ENCODE assay signal across 13 cellular contexts in the genomic region with DNA sequence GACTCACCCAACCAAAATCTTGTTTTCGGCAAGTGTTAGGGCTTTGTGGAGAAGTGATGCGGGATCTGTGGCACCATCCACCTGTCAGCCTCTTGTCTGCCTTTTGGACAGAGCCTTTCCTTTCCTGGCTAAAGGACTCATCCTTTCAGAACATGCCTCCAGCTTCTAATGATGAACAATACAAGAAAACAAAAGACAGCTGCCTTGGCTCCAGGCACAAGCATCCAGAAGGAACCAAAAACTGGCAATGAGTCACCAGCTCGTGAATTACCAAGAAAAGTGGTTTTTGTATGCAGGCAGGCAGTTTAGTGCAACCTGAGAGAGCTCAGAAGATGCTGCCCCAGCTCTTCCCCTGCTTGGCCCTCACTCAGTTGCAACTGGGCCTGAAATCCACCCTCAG.
A peak's percentile ranks its signal among the peaks of the same experiment; 100 is the strongest.
DNase-seq lines count a peak whose midpoint lies in the region; ATAC-seq, FAIRE-seq and TF ChIP-seq lines count a peak whose summit lies in the region.
"Had no signal": no experiment of that assay in that cellular context is flagged by ENCODE, and none has a peak within 500 bp of the region (broad histone marks: within the 10 kb centered on the region; RNA-seq: fewer than 3 reads in every experiment).

No MANE protein-coding gene starts in this region.

- TF ChIP-seq EP300 in tibial nerve (IDR thresholded peaks at IDR 0.05) = no peak

- WGBS in tibial nerve, 2 donors = 82 to 83% methylated on average over 3 of the region's 3 CpGs

- no peak for DNase-seq in stimulated activated naive CD8-positive, alpha-beta T cell treated with anti-CD3 and anti-CD28 coated beads, Interleukin-15, amount 100 ng/mL, for 72 hours
- DNase-seq in stimulated activated naive CD8-positive, alpha-beta T cell treated with anti-CD3 and anti-CD28 coated beads, Interleukin-15, Interleukin-2, amounts not matched to agents 100 U/mL and 50 U/mL, for 24 hours = no peak
- peak; percentile 59 for DNase-seq in fibroblast of villous mesenchyme (ENCODE audit: low read depth)
- DNase-seq in tibial nerve (ENCODE audit: low spot score in 2 of 2) = no peak
- no peak for DNase-seq in GM12892 (ENCODE audit: insufficient read length)
- DNase-seq in effector memory CD8-positive, alpha-beta T cell = no peak
- DNase-seq: left lung, NCI-H1417, pancreas had no signal

- no peaks in the 10 kb centered on the region for H3K36me3 ChIP-seq in tibial nerve
- H3K36me3 ChIP-seq: esophagus muscularis mucosa, left lung, pancreas had no signal

- H3K9me3 ChIP-seq in tibial nerve = no peaks in the 10 kb centered on the region
- H3K9me3 ChIP-seq: esophagus muscularis mucosa, left lung, pancreas had no signal

- peaks cover 4% of the 10 kb centered on the region for H3K27me3 Mint-ChIP-seq in stimulated activated naive CD8-positive, alpha-beta T cell treated with anti-CD3 and anti-CD28 coated beads, Interleukin-15, amount 100 ng/mL, for 72 hours
- no peaks in the 10 kb centered on the region for H3K27me3 Mint-ChIP-seq in effector memory CD8-positive, alpha-beta T cell

- H3K4me3 ChIP-seq in fibroblast of villous mesenchyme (ENCODE audit: low read depth, low read length) (no peak overlapping the region), tibial nerve (no peak overlapping the region)
- H3K4me3 ChIP-seq: esophagus muscularis mucosa, left lung, pancreas had no signal

- H3K4me1 ChIP-seq in tibial nerve = peaks cover 0 to 2% (median 0%) of the 10 kb centered on the region in 4 donors

- peak; percentile 39 for ATAC-seq in stimulated activated naive CD8-positive, alpha-beta T cell treated with anti-CD3 and anti-CD28 coated beads, Interleukin-15, amount 100 ng/mL, for 72 hours
- no peak for ATAC-seq in stimulated activated naive CD8-positive, alpha-beta T cell treated with anti-CD3 and anti-CD28 coated beads, Interleukin-15, Interleukin-2, amounts not matched to agents 100 U/mL and 50 U/mL, for 24 hours
- ATAC-seq in SK-N-SH treated with all-trans-retinoic acid at 6 μM for 48 hours (peak; percentile 61), GM18909 (IDR thresholded peaks at IDR 0.05; ENCODE audit: poor library complexity, unreplicated experiment) (no peak)
- ATAC-seq in effector memory CD8-positive, alpha-beta T cell (replicated peaks) = no peak
- ATAC-seq: left lung, pancreas had no signal

- H3K4me3 Mint-ChIP-seq in stimulated activated naive CD8-positive, alpha-beta T cell treated with anti-CD3 and anti-CD28 coated beads, Interleukin-15, amount 100 ng/mL, for 72 hours = no peak overlapping the region
- H3K4me3 Mint-ChIP-seq in effector memory CD8-positive, alpha-beta T cell = no peak overlapping the region
- H3K4me3 Mint-ChIP-seq: brain had no signal

- FAIRE-seq in GM12892 (lab: Jason Lieb, UNC) = no peak
- FAIRE-seq: pancreas had no signal

- no peak for TF ChIP-seq CTCF in fibroblast of villous mesenchyme (IDR thresholded peaks at IDR 0.05; ENCODE audit: insufficient read depth, low read depth, low read length)
- no peak for TF ChIP-seq CTCF in tibial nerve (IDR thresholded peaks at IDR 0.05)

- H3K27ac Mint-ChIP-seq in stimulated activated naive CD8-positive, alpha-beta T cell treated with anti-CD3 and anti-CD28 coated beads, Interleukin-15, amount 100 ng/mL, for 72 hours = no peak overlapping the region
- no peak overlapping the region for H3K27ac Mint-ChIP-seq in effector memory CD8-positive, alpha-beta T cell
- H3K27ac Mint-ChIP-seq: brain had no signal

- H3K9me3 Mint-ChIP-seq in stimulated activated naive CD8-positive, alpha-beta T cell treated with anti-CD3 and anti-CD28 coated beads, Interleukin-15, amount 100 ng/mL, for 72 hours = peaks cover 5 to 7% of the 10 kb centered on the region in 2 donors
- H3K9me3 Mint-ChIP-seq in effector memory CD8-positive, alpha-beta T cell = no peaks in the 10 kb centered on the region

- peak overlapping the region in 1 of 4 donors; percentile 1 for H3K27ac ChIP-seq in tibial nerve
- H3K27ac ChIP-seq: esophagus muscularis mucosa, pancreas had no signal

- TF ChIP-seq POLR2A in tibial nerve (IDR thresholded peaks at IDR 0.05) = no peak
- TF ChIP-seq POLR2A in GM12892 (IDR thresholded peaks at IDR 0.05; ENCODE audit: low read depth, low read length) = no peak

- no peaks in the 10 kb centered on the region for H3K36me3 Mint-ChIP-seq in effector memory CD8-positive, alpha-beta T cell (ENCODE audit: insufficient read depth)
- H3K36me3 Mint-ChIP-seq: brain had no signal

- H3K4me1 Mint-ChIP-seq in stimulated activated naive CD8-positive, alpha-beta T cell treated with anti-CD3 and anti-CD28 coated beads, Interleukin-15, amount 100 ng/mL, for 72 hours = peaks cover 38% of the 10 kb centered on the region
- no peaks in the 10 kb centered on the region for H3K4me1 Mint-ChIP-seq in effector memory CD8-positive, alpha-beta T cell (ENCODE audit: low read depth in 2 of 2)
- H3K4me1 Mint-ChIP-seq: brain had no signal

- H3K27me3 ChIP-seq in tibial nerve = no peaks in the 10 kb centered on the region
- H3K27me3 ChIP-seq: esophagus muscularis mucosa, left lung, pancreas had no signal

TF ChIP-seq in SK-N-SH treated with all-trans-retinoic acid at 6 μM for 48 hours, 23 proteins besides CTCF, POLR2A, EP300 and RAD21 (continues in another document):
- no peak for TF ChIP-seq ZNF70 (CRISPR knock-in tag; IDR thresholded peaks at IDR 0.05)
- no peak for TF ChIP-seq ISL1 (CRISPR knock-in tag; IDR thresholded peaks at IDR 0.05)
- no peak for TF ChIP-seq ARNTL (CRISPR knock-in tag; IDR thresholded peaks at IDR 0.05; ENCODE audit: borderline replicate concordance, low read depth)
- no peak for TF ChIP-seq GLIS3 (CRISPR knock-in tag; IDR thresholded peaks at IDR 0.05)
- TF ChIP-seq, protein P1, sequence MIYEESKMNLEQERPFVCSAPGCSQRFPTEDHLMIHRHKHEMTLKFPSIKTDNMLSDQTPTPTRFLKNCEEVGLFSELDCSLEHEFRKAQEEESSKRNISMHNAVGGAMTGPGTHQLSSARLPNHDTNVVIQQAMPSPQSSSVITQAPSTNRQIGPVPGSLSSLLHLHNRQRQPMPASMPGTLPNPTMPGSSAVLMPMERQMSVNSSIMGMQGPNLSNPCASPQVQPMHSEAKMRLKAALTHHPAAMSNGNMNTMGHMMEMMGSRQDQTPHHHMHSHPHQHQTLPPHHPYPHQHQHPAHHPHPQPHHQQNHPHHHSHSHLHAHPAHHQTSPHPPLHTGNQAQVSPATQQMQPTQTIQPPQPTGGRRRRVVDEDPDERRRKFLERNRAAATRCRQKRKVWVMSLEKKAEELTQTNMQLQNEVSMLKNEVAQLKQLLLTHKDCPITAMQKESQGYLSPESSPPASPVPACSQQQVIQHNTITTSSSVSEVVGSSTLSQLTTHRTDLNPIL (CRISPR knock-in tag; IDR thresholded peaks at IDR 0.05; ENCODE audit: low read depth) = no peak
- TF ChIP-seq SNAI2 (CRISPR knock-in tag; IDR thresholded peaks at IDR 0.05) = no peak
- TF ChIP-seq ZC3H10 (CRISPR knock-in tag; IDR thresholded peaks at IDR 0.05) = no peak
- TF ChIP-seq TSHZ2 (CRISPR knock-in tag; IDR thresholded peaks at IDR 0.05) = no peak
- TF ChIP-seq, protein P2, sequence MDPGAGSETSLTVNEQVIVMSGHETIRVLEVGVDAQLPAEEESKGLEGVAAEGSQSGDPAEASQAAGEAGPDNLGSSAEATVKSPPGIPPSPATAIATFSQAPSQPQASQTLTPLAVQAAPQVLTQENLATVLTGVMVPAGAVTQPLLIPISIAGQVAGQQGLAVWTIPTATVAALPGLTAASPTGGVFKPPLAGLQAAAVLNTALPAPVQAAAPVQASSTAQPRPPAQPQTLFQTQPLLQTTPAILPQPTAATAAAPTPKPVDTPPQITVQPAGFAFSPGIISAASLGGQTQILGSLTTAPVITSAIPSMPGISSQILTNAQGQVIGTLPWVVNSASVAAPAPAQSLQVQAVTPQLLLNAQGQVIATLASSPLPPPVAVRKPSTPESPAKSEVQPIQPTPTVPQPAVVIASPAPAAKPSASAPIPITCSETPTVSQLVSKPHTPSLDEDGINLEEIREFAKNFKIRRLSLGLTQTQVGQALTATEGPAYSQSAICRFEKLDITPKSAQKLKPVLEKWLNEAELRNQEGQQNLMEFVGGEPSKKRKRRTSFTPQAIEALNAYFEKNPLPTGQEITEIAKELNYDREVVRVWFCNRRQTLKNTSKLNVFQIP (CRISPR knock-in tag; IDR thresholded peaks at IDR 0.05; ENCODE audit: borderline replicate concordance, low read depth) = no peak
- TF ChIP-seq CSRNP3 (CRISPR knock-in tag; IDR thresholded peaks at IDR 0.05) = no peak

Comparison
In these comparisons a context has a peak if more than half of its experiments do, and no peak if none do; other contexts are left out.
1. ATAC-seq: peak in stimulated activated naive CD8-positive, alpha-beta T cell treated with anti-CD3 and anti-CD28 coated beads, Interleukin-15, amount 100 ng/mL, for 72 hours (single experiment) and SK-N-SH treated with all-trans-retinoic acid at 6 μM for 48 hours (single experiment); none in stimulated activated naive CD8-positive, alpha-beta T cell treated with anti-CD3 and anti-CD28 coated beads, Interleukin-15, Interleukin-2, amounts not matched to agents 100 U/mL and 50 U/mL, for 24 hours (single experiment), GM18909 (single experiment) and effector memory CD8-positive, alpha-beta T cell (single experiment).